Comparison of ENCODE assay signal across 9 cellular contexts in the genomic region with DNA sequence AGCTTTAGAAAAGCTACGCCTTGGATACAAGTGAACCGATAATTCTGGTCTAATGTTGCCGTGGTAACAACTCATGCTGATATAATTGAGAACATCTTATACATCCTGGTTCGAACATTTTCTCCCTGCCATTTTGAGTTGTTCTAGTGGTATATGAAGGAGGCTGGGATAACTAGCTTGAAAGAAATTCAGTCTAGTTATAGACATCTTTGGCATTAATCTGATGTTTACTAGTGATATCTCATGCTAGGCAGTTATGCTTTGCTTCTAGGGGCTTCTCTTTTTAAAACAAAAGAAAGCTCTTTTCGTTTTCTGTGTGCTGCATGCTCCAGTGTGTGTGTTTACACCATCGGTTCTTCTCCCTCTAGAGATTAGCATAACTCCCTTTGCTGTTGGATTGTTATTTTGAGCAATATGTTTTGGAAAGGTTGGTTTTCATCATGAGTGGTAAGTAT. TPM values are rescaled to one million over a fixed set of nuclear protein-coding genes. Genes with fewer than 3 reads are reported as not detected.
DNase-seq lines count a peak whose midpoint lies in the region; ATAC-seq lines count a peak whose summit lies in the region.
"Had no signal": no experiment of that assay in that cellular context is flagged by ENCODE, and none has a peak within 500 bp of the region (broad histone marks: within the 10 kb centered on the region; RNA-seq: fewer than 3 reads in every experiment).

No MANE protein-coding gene starts in this region.

- peak overlapping the region; percentile 66 to 85 for H3K4me3 Mint-ChIP-seq in activated T-cell treated with anti-CD3 and anti-CD28 coated beads, Interleukin-2, amount 50 U/mL, for 72 hours
- peak overlapping the region; percentile 61 for H3K4me3 Mint-ChIP-seq in central memory CD8-positive, alpha-beta T cell
- peak overlapping the region; percentile 48 for H3K4me3 Mint-ChIP-seq in stimulated activated effector memory CD8-positive, alpha-beta T cell treated with anti-CD3 and anti-CD28 coated beads, Interleukin-12 subunit alpha, Interleukin-12 subunit beta, amount 100 ng/mL, for 72 hours

- no peaks in the 10 kb centered on the region for H3K27me3 Mint-ChIP-seq in activated T-cell treated with anti-CD3 and anti-CD28 coated beads, Interleukin-2, amount 50 U/mL, for 72 hours (ENCODE audit: low read depth)
- H3K27me3 Mint-ChIP-seq in central memory CD8-positive, alpha-beta T cell: no peaks in the 10 kb centered on the region

- H3K4me1 Mint-ChIP-seq in activated T-cell treated with anti-CD3 and anti-CD28 coated beads, Interleukin-2, amount 50 U/mL, for 72 hours (ENCODE audit: low read depth): peaks cover 76% of the 10 kb centered on the region
- peaks cover 74% of the 10 kb centered on the region for H3K4me1 Mint-ChIP-seq in central memory CD8-positive, alpha-beta T cell
- H3K4me1 Mint-ChIP-seq in stimulated activated effector memory CD8-positive, alpha-beta T cell treated with anti-CD3 and anti-CD28 coated beads, Interleukin-12 subunit alpha, Interleukin-12 subunit beta, amount 100 ng/mL, for 72 hours: peaks cover 62% of the 10 kb centered on the region

- H3K27ac Mint-ChIP-seq in activated T-cell treated with anti-CD3 and anti-CD28 coated beads, Interleukin-2, amount 50 U/mL, for 72 hours: peak overlapping the region; percentile 91
- H3K27ac Mint-ChIP-seq in central memory CD8-positive, alpha-beta T cell (ENCODE audit: low read depth): peak overlapping the region; percentile 60
- H3K27ac Mint-ChIP-seq in stimulated activated effector memory CD8-positive, alpha-beta T cell treated with anti-CD3 and anti-CD28 coated beads, Interleukin-12 subunit alpha, Interleukin-12 subunit beta, amount 100 ng/mL, for 72 hours: peak overlapping the region; percentile 85

- ATAC-seq in activated T-cell treated with anti-CD3 and anti-CD28 coated beads, Interleukin-2, amount 50 U/mL, for 72 hours (replicated peaks in 1 of 2): peak in 1 of 2 donors; percentile 40
- peak; percentile 50 for ATAC-seq in central memory CD8-positive, alpha-beta T cell (replicated peaks; ENCODE audit: extremely low read depth, poor library complexity, severe bottlenecking)
- no peak for ATAC-seq in stimulated activated effector memory CD8-positive, alpha-beta T cell treated with anti-CD3 and anti-CD28 coated beads, Interleukin-12 subunit alpha, Interleukin-12 subunit beta, amount 100 ng/mL, for 72 hours
- ATAC-seq in HG03097 (IDR thresholded peaks at IDR 0.05; ENCODE audit: low FRiP score, unreplicated experiment) (no peak), HG03025 (IDR thresholded peaks at IDR 0.05; ENCODE audit: low FRiP score, unreplicated experiment) (no peak)
- ATAC-seq: left colon had no signal

- DNase-seq in activated T-cell treated with anti-CD3 and anti-CD28 coated beads, Interleukin-2, amount 50 U/mL, for 72 hours: no peak
- no peak for DNase-seq in activated T-cell treated with anti-CD3 and anti-CD28 coated beads, Interleukin-2, amount 50 U/mL, for 1 hour
- DNase-seq in NCI-H748 (lab: John Stamatoyannopoulos, UW; ENCODE audit: unreplicated experiment) (peak; percentile 85), KG1 (lab: John Stamatoyannopoulos, UW) (no peak)
- DNase-seq in central memory CD8-positive, alpha-beta T cell (ENCODE audit: low spot score in 2 of 2): no peak
- DNase-seq in stimulated activated effector memory CD8-positive, alpha-beta T cell treated with anti-CD3 and anti-CD28 coated beads, Interleukin-12 subunit alpha, Interleukin-12 subunit beta, amount 100 ng/mL, for 72 hours (ENCODE audit: low spot score in 2 of 2): no peak
- DNase-seq: left colon had no signal

- no peaks in the 10 kb centered on the region for H3K9me3 Mint-ChIP-seq in activated T-cell treated with anti-CD3 and anti-CD28 coated beads, Interleukin-2, amount 50 U/mL, for 72 hours
- H3K9me3 Mint-ChIP-seq in central memory CD8-positive, alpha-beta T cell: no peaks in the 10 kb centered on the region
- H3K9me3 Mint-ChIP-seq in stimulated activated effector memory CD8-positive, alpha-beta T cell treated with anti-CD3 and anti-CD28 coated beads, Interleukin-12 subunit alpha, Interleukin-12 subunit beta, amount 100 ng/mL, for 72 hours: no peaks in the 10 kb centered on the region

- no peaks in the 10 kb centered on the region for H3K36me3 Mint-ChIP-seq in activated T-cell treated with anti-CD3 and anti-CD28 coated beads, Interleukin-2, amount 50 U/mL, for 72 hours (ENCODE audit: insufficient read depth in 2 of 2)
- H3K36me3 Mint-ChIP-seq in central memory CD8-positive, alpha-beta T cell (ENCODE audit: insufficient read depth): peaks cover 4% of the 10 kb centered on the region
- H3K36me3 Mint-ChIP-seq in stimulated activated effector memory CD8-positive, alpha-beta T cell treated with anti-CD3 and anti-CD28 coated beads, Interleukin-12 subunit alpha, Interleukin-12 subunit beta, amount 100 ng/mL, for 72 hours: no peaks in the 10 kb centered on the region

RNA-seq across cellular contexts. Expression of a gene that starts 20.5 kb away (rescaled TPM):
- 10 to 100 TPM; 35.0 to 42.4 TPM for total RNA-seq in activated T-cell treated with anti-CD3 and anti-CD28 coated beads, Interleukin-2, amount 50 U/mL, for 72 hours
